Comparison of ENCODE assay signal across 18 cellular contexts in the genomic region with DNA sequence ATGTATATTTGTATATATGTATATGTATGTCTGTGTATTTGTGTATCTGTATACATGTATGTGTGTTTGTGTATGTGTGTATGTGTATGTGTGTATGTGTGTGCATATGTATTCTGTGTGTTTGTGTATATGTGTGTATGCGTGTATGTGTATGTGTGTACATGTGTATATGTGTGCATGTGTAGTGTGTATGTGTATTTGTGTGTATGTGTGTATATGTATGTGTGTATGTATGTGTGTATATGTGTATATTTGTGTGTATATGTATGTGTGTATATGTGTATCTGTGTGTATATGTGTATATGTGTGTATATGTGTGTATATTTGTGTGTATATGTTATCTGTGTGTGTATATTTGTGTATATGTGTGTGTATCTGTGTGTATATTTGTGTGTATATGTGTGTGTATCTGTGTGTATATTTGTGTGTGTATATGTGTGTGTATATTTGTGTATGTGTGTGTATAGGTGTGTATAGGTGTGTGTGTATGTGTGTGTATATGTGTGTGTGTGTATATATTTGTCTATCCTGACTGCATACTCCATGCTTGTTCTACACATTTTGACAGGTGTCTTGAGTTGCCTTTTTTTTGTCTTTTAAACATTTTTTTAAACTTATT.
DNase-seq lines count a peak whose midpoint lies in the region; ATAC-seq, FAIRE-seq and TF ChIP-seq lines count a peak whose summit lies in the region.
"Had no signal": no experiment of that assay in that cellular context is flagged by ENCODE, and none has a peak within 500 bp of the region (broad histone marks: within the 10 kb centered on the region; RNA-seq: fewer than 3 reads in every experiment).

No MANE protein-coding gene starts in this region.

- no peak overlapping the region for H2AK5ac ChIP-seq in H1 (ENCODE audit: low read depth, low read length)

- WGBS in H1 (ENCODE audit: extremely low coverage in 1 of 2, insufficient coverage in 1 of 2, insufficient read length in 1 of 2, insufficient replicate concordance in 2 of 2, low coverage in 1 of 2, low lambda C conversion rate in 2 of 2, missing lambda C conversion rate in 1 of 2), 2 experiments, result 25% methylated on average over 1 of the region's 1 CpG; no CpG with 5 or more reads in 1 of the 2 experiments

- H3K79me2 ChIP-seq in Karpas-422 (ENCODE audit: low read length) (no peaks in the 10 kb centered on the region), H1 (ENCODE audit: control insufficient read depth in 1 of 2, insufficient read depth in 2 of 2, low read length in 2 of 2) (no peaks in the 10 kb centered on the region)

- no peak for ATAC-seq in GM18868 (IDR thresholded peaks at IDR 0.05; ENCODE audit: unreplicated experiment)

- no peak overlapping the region for H3K4ac ChIP-seq in H1 (replicated peaks; ENCODE audit: insufficient read length, low read depth, low read length)

- H2BK120ac ChIP-seq in H1 (replicated peaks; ENCODE audit: low read depth, low read length), result no peak overlapping the region

- no peak overlapping the region for H4K5ac ChIP-seq in H1 (ENCODE audit: insufficient read length, low read depth, low read length)

- H2BK5ac ChIP-seq in H1 (ENCODE audit: low read depth, low read length), result no peak overlapping the region

- POLR2A ChIA-PET in HEK293 (lab: Yijun Ruan, JAX), result no interaction called here
- POLR2A ChIA-PET in H1 (lab: Charles Lee; ENCODE audit: partially characterized antibody), result no interaction called here

- H4K8ac ChIP-seq in H1 (ENCODE audit: extremely low read depth, insufficient read depth, low read length), result no peak overlapping the region

- H3K27me3 ChIP-seq in Karpas-422 (ENCODE audit: low read length), result no peaks in the 10 kb centered on the region
- no peaks in the 10 kb centered on the region for H3K27me3 ChIP-seq in H1 (replicated peaks in 1 of 4; ENCODE audit: control insufficient read depth in 3 of 4, extremely low read depth in 1 of 4, insufficient read depth in 3 of 4, low read length in 3 of 4)
- H3K27me3 ChIP-seq: BLaER1 treated with 17β-estradiol and CSF1 and Interleukin-3, amounts not matched to agents 10 nM and 100 nM had no signal

- H3K27ac ChIP-seq in HEK293 (ENCODE audit: extremely low read depth, low read depth, low read length) (no peak overlapping the region), Karpas-422 (ENCODE audit: low read length) (no peak overlapping the region), H1 (ENCODE audit: low read depth, low read length) (no peak overlapping the region)
- H3K27ac ChIP-seq: BLaER1 treated with 17β-estradiol and CSF1 and Interleukin-3, amounts not matched to agents 10 nM and 100 nM had no signal

- CTCF ChIA-PET in HEK293 (lab: Yijun Ruan, JAX), result interaction anchor here (0.6 kb wide), 1 partner anchor 1649 kb away, joined by 3 read pairs; no protein-coding TSS in a partner anchor
- CTCF ChIA-PET in H1 (lab: Charles Lee; ENCODE audit: partially characterized antibody), result no interaction called here

- H3K4me1 ChIP-seq in HEK293 (ENCODE audit: control insufficient read depth, insufficient read depth, low read length), result no peaks in the 10 kb centered on the region
- no peaks in the 10 kb centered on the region for H3K4me1 ChIP-seq in Karpas-422 (ENCODE audit: low read length)
- H3K4me1 ChIP-seq in H1 (replicated peaks in 1 of 4; ENCODE audit: control insufficient read depth in 3 of 4, insufficient read depth in 4 of 4, low read length in 3 of 4), result no peaks in the 10 kb centered on the region

- no peak overlapping the region for H3K14ac ChIP-seq in H1 (ENCODE audit: insufficient read length)

- no peak overlapping the region for H2BK20ac ChIP-seq in H1 (ENCODE audit: low read length)

- TF ChIP-seq CTCF in D721Med (IDR thresholded peaks at IDR 0.05; ENCODE audit: insufficient read depth, missing control alignments), result no peak
- TF ChIP-seq CTCF in HEK293 (tag by site-specific recombination; IDR thresholded peaks at IDR 0.05), result no peak
- TF ChIP-seq CTCF in H1 (IDR thresholded peaks at IDR 0.05; ENCODE audit: control extremely low read depth in 1 of 3, insufficient read depth in 1 of 3, low read depth in 1 of 3, low read length in 3 of 3), result no peak
- no peak for TF ChIP-seq CTCF in foreskin fibroblast (IDR thresholded peaks at IDR 0.05; ENCODE audit: low read depth, low read length)

- no peak for TF ChIP-seq RAD21 in H1 (IDR thresholded peaks at IDR 0.05 in 1 of 2, conservative IDR thresholded peaks at IDR 0.05 in 1 of 2; ENCODE audit: low read depth in 2 of 2, low read length in 2 of 2)

- FAIRE-seq in D721Med (lab: Jason Lieb, UNC), result peak; percentile 95
- no peak for FAIRE-seq in H1 (lab: Jason Lieb, UNC)

- no peak overlapping the region for H3K4me3 ChIP-seq in HEK293 (ENCODE audit: low read depth, low read length)
- H3K4me3 ChIP-seq in Karpas-422 (ENCODE audit: low read length), result no peak overlapping the region
- H3K4me3 ChIP-seq in H1 (ENCODE audit: extremely low read depth in 1 of 4, insufficient read depth in 2 of 4, low read depth in 3 of 4, low read length in 4 of 4), result no peak overlapping the region
- H3K4me3 ChIP-seq in foreskin fibroblast (ENCODE audit: low read depth in 1 of 2, low read length in 2 of 2), result no peak overlapping the region
- H3K4me3 ChIP-seq: BLaER1 treated with 17β-estradiol and CSF1 and Interleukin-3, amounts not matched to agents 10 nM and 100 nM; HAP-1 had no signal

- no peaks in the 10 kb centered on the region; the same call in 1 of the 2 replicates for H3K79me1 ChIP-seq in H1 (ENCODE audit: low read depth, low read length)

- peak overlapping the region; percentile 73 for H3K56ac ChIP-seq in H1 (replicated peaks; ENCODE audit: insufficient read length, low read depth, low read length)

- no peak overlapping the region for H2BK12ac ChIP-seq in H1 (ENCODE audit: low read depth, low read length)

- no peak overlapping the region for H2AFZ ChIP-seq in Karpas-422 (ENCODE audit: low read length)
- H2AFZ ChIP-seq in H1 (ENCODE audit: low read length), result no peak overlapping the region

- H3K23ac ChIP-seq in H1 (ENCODE audit: insufficient read length), result no peak overlapping the region

- H4K91ac ChIP-seq in H1 (replicated peaks; ENCODE audit: insufficient read length, low read length), result no peak overlapping the region

- H3K9me3 ChIP-seq in HEK293 (ENCODE audit: control insufficient read depth, insufficient read depth, low read depth, low read length) (no peaks in the 10 kb centered on the region), Karpas-422 (ENCODE audit: low read length) (no peaks in the 10 kb centered on the region), H1 (ENCODE audit: insufficient read depth in 2 of 2, low read depth in 1 of 2, low read length in 1 of 2) (peaks cover 8 to 12% of the 10 kb centered on the region in 2 experiments; a peak in 3 of 4 replicates)
- H3K9me3 ChIP-seq: HAP-1 had no signal

- H3K18ac ChIP-seq in H1 (ENCODE audit: extremely low read depth, low read length), result no peak overlapping the region

- H3K4me2 ChIP-seq in Karpas-422 (ENCODE audit: low read depth, low read length, poor library complexity, severe bottlenecking) (no peak overlapping the region), H1 (ENCODE audit: insufficient read depth in 1 of 2, low read depth in 2 of 2, low read length in 2 of 2) (no peak overlapping the region)
- H3K4me2 ChIP-seq: BLaER1 treated with 17β-estradiol and CSF1 and Interleukin-3, amounts not matched to agents 10 nM and 100 nM had no signal

- no peaks in the 10 kb centered on the region for H3K9me2 ChIP-seq in Karpas-422 (replicated peaks; ENCODE audit: insufficient read depth, low read length)

- TF ChIP-seq EP300 in H1 (IDR thresholded peaks at IDR 0.05; ENCODE audit: borderline replicate concordance in 1 of 2, low read depth in 2 of 2, low read length in 2 of 2), result no peak

- TF ChIP-seq POLR2A in H1 (IDR thresholded peaks at IDR 0.05; ENCODE audit: control extremely low read depth in 1 of 2, low read depth in 2 of 2, low read length in 2 of 2), result no peak

- H3K9ac ChIP-seq in Karpas-422 (ENCODE audit: low read length) (no peak overlapping the region), H1 (replicated peaks in 1 of 4; ENCODE audit: extremely low read depth in 1 of 4, low read depth in 3 of 4, low read length in 3 of 4) (no peak overlapping the region)
- H3K9ac ChIP-seq: BLaER1 treated with 17β-estradiol and CSF1 and Interleukin-3, amounts not matched to agents 10 nM and 100 nM had no signal

- H4K20me1 ChIP-seq in Karpas-422 (ENCODE audit: insufficient read depth, low read depth, low read length) (no peaks in the 10 kb centered on the region), H1 (replicated peaks in 1 of 2; ENCODE audit: control insufficient read depth in 1 of 2, insufficient read depth in 2 of 2, low read length in 2 of 2) (no peaks in the 10 kb centered on the region)
- H4K20me1 ChIP-seq: BLaER1 treated with 17β-estradiol and CSF1 and Interleukin-3, amounts not matched to agents 10 nM and 100 nM had no signal

- H3K36me3 ChIP-seq in HEK293 (ENCODE audit: control insufficient read depth in 2 of 2, insufficient read depth in 1 of 2, low read length in 2 of 2) (no peaks in the 10 kb centered on the region), Karpas-422 (ENCODE audit: insufficient read depth, low read length) (no peaks in the 10 kb centered on the region), H1 (ENCODE audit: control insufficient read depth in 2 of 4, insufficient read depth in 4 of 4, low read length in 3 of 4) (no peaks in the 10 kb centered on the region)
- H3K36me3 ChIP-seq: HAP-1 had no signal

- H2BK15ac ChIP-seq in H1 (ENCODE audit: low read length), result no peak overlapping the region

- DNase-seq in D721Med (ENCODE audit: insufficient read length, low spot score) (no peak), Karpas-422 (peak; percentile 23), H1 (ENCODE audit: low read depth in 1 of 2, low spot score in 2 of 2) (no peak), CD1c-positive myeloid dendritic cell (ENCODE audit: extremely low spot score) (no peak), foreskin fibroblast (no peak)
- DNase-seq: CD4-positive, CD25-positive, alpha-beta regulatory T cell; CD8-positive, alpha-beta memory T cell; COR-L47; DMS79; GDM1; GOT3; HFFc6; Kasumi-1; KBM-7 had no signal

- H3K23me2 ChIP-seq in H1 (ENCODE audit: low read depth, low read length), result peaks cover 4% of the 10 kb centered on the region; the same call in 1 of the 2 replicates

TF ChIP-seq in H1, 55 proteins besides CTCF, POLR2A, EP300 and RAD21 (continues in another document):
- TF ChIP-seq, protein P1, sequence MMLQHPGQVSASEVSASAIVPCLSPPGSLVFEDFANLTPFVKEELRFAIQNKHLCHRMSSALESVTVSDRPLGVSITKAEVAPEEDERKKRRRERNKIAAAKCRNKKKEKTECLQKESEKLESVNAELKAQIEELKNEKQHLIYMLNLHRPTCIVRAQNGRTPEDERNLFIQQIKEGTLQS (IDR thresholded peaks at IDR 0.05; ENCODE audit: insufficient read depth, low read depth, low read length), result no peak
- no peak for TF ChIP-seq BACH1 (IDR thresholded peaks at IDR 0.05; ENCODE audit: low read length)
- TF ChIP-seq KDM4A (IDR thresholded peaks at IDR 0.05; ENCODE audit: low read depth, low read length, severe bottlenecking), result no peak
- TF ChIP-seq SIRT6 (IDR thresholded peaks at IDR 0.05; ENCODE audit: low read length), result no peak
- no peak for TF ChIP-seq RBBP5 (IDR thresholded peaks at IDR 0.05; ENCODE audit: borderline replicate concordance, low read depth, low read length)
- TF ChIP-seq HDAC2 (IDR thresholded peaks at IDR 0.05; ENCODE audit: borderline replicate concordance in 1 of 2, low read depth in 2 of 2, low read length in 2 of 2), result no peak
- TF ChIP-seq ZNF274 (IDR thresholded peaks at IDR 0.05; ENCODE audit: borderline replicate concordance, extremely low read depth, low read length), result no peak
